1 cellular context compared by ENCODE assay signal in genomic region chr21:34298797-34299539, GRCh38.
A peak's percentile ranks its signal among the peaks of the same experiment; 100 is the strongest.
TF ChIP-seq lines count a peak whose summit lies in the region.

No MANE protein-coding gene starts in this region.

TF ChIP-seq in HepG2, 621 proteins besides CTCF, POLR2A, EP300 and RAD21 (continued from another document):
- TF ChIP-seq PTBP1 (IDR thresholded peaks at IDR 0.05; ENCODE audit: low read depth, low read length, poor library complexity, severe bottlenecking), result no peak
- no peak for TF ChIP-seq MYNN (CRISPR knock-in tag; IDR thresholded peaks at IDR 0.05; ENCODE audit: low read depth)
- TF ChIP-seq GMEB2 (CRISPR knock-in tag; IDR thresholded peaks at IDR 0.05; ENCODE audit: low read depth), result no peak
- no peak for TF ChIP-seq ZNF850 (CRISPR knock-in tag; conservative IDR thresholded peaks at IDR 0.05)
- no peak for TF ChIP-seq ZBTB42 (CRISPR knock-in tag; IDR thresholded peaks at IDR 0.05)
- TF ChIP-seq DNMT1 (CRISPR knock-in tag; IDR thresholded peaks at IDR 0.05), result no peak
- no peak for TF ChIP-seq ZNF800 (CRISPR knock-in tag; IDR thresholded peaks at IDR 0.05)
- TF ChIP-seq ZNF644 (CRISPR knock-in tag; IDR thresholded peaks at IDR 0.05; ENCODE audit: low read depth), result 0 out of 2 replicates have a peak, but pooled peaks have one; percentile 50
- TF ChIP-seq SIX4 (CRISPR knock-in tag; IDR thresholded peaks at IDR 0.05), result peak; percentile 68; the same call in 1 of the 2 replicates
- TF ChIP-seq KDM2A (CRISPR knock-in tag; IDR thresholded peaks at IDR 0.05; ENCODE audit: borderline replicate concordance, low read depth), result no peak
- TF ChIP-seq ZNF839 (CRISPR knock-in tag; IDR thresholded peaks at IDR 0.05; ENCODE audit: borderline replicate concordance), result no peak
